Comparison of ENCODE assay signal across 29 cellular contexts in genomic region chr4:105950701-105951100, GRCh38. TPM values are rescaled to one million over a fixed set of nuclear protein-coding genes. Genes with fewer than 3 reads are reported as not detected.
"Had no signal": no experiment of that assay in that cellular context is flagged by ENCODE, and none has a peak within 500 bp of the region (broad histone marks: within the 10 kb centered on the region; RNA-seq: fewer than 3 reads in every experiment).

No MANE protein-coding gene starts in this region.

- H3K9me3 ChIP-seq: adrenal gland, SJCRH30 had no signal

- H3K36me3 ChIP-seq: adrenal gland had no signal

- H3K4me1 ChIP-seq: adrenal gland had no signal

- H3K4me1 Mint-ChIP-seq: activated CD4-positive, alpha-beta T cell treated with anti-CD3 and anti-CD28 coated beads for 36 hours; activated CD4-positive, alpha-beta T cell treated with anti-CD3 and anti-CD28 coated beads, Interleukin-2, amount 10 ng/mL, durations not matched to agents 7 days and 5 days had no signal

- H3K36me3 Mint-ChIP-seq: activated naive CD4-positive, alpha-beta T cell treated with anti-CD3 and anti-CD28 coated beads, Interleukin-2, amount 50 U/mL, for 72 hours had no signal

- H3K9me3 Mint-ChIP-seq: activated T-helper 2 cell treated with anti-CD3 and anti-CD28 coated beads, Interferon-gamma antibody, Interleukin-2, Interleukin-4, amounts not matched to agents 10 μg/mL and 5 μg/mL and 100 μg/mL, durations not matched to agents 14 hours and 24 hours and 36 hours; T-helper 1 cell treated with Interleukin-12 subunit alpha and Interleukin-12 subunit beta and Interleukin-4 antibody, amounts not matched to agents 30 μg/mL and 1 μg/mL, for 36 hours; T-helper 2 cell treated with Interferon-gamma antibody and Interleukin-4, amounts not matched to agents 5 μg/mL and 100 μg/mL, for 36 hours had no signal

- H3K27me3 ChIP-seq: adrenal gland, SJCRH30 had no signal

- H3K4me3 Mint-ChIP-seq: activated CD4-positive, alpha-beta T cell treated with anti-CD3 and anti-CD28 coated beads for 36 hours; activated CD4-positive, alpha-beta T cell treated with anti-CD3 and anti-CD28 coated beads, Interleukin-2, amount 10 ng/mL, durations not matched to agents 7 days and 5 days; activated CD8-positive, alpha-beta T cell treated with anti-CD3 and anti-CD28 coated beads, Interleukin-2, amount 10 ng/mL, durations not matched to agents 7 days and 5 days; activated T-cell treated with anti-CD3 and anti-CD28 coated beads, Interleukin-2, amount 50 U/mL, for 24 hours; brain; T-helper 1 cell treated with Interleukin-12 subunit alpha and Interleukin-12 subunit beta and Interleukin-4 antibody, amounts not matched to agents 30 μg/mL and 1 μg/mL, for 36 hours; T-helper 2 cell treated with Interferon-gamma antibody and Interleukin-4, amounts not matched to agents 5 μg/mL and 100 μg/mL, for 36 hours had no signal

- ATAC-seq: activated CD4-positive, alpha-beta T cell treated with anti-CD3 and anti-CD28 coated beads for 36 hours; activated CD4-positive, CD25-positive, alpha-beta regulatory T cell treated with anti-CD3 and anti-CD28 coated beads, Interleukin-2, amount 50 U/mL, for 24 hours; activated CD8-positive, alpha-beta T cell treated with anti-CD3 and anti-CD28 coated beads, Interleukin-2, amount 10 ng/mL, durations not matched to agents 7 days and 5 days; K562; Panc1 had no signal

- H3K27me3 Mint-ChIP-seq: activated CD4-positive, alpha-beta T cell treated with anti-CD3 and anti-CD28 coated beads, Interleukin-2, amount 10 ng/mL, durations not matched to agents 7 days and 5 days; brain had no signal

- DNase-seq: activated CD4-positive, alpha-beta T cell treated with anti-CD3 and anti-CD28 coated beads for 36 hours; activated CD4-positive, alpha-beta T cell treated with anti-CD3 and anti-CD28 coated beads, Interleukin-2, amount 10 ng/mL, durations not matched to agents 7 days and 5 days; activated CD4-positive, alpha-beta T cell treated with anti-CD3 and anti-CD28 coated beads, Interleukin-2, amount 50 U/mL, for 48 hours; activated CD8-positive, alpha-beta T cell treated with anti-CD3 and anti-CD28 coated beads, Interleukin-2, amount 10 ng/mL, durations not matched to agents 7 days and 5 days; activated gamma-delta T cell; activated naive CD4-positive, alpha-beta T cell treated with Interleukin-2 at 50 U/mL for 16 hours; activated T-cell treated with anti-CD3 and anti-CD28 coated beads, Interleukin-2, amount 50 U/mL, for 24 hours; adrenal gland; caudate nucleus; NCI-H1092 treated with DMSO at 0.1 percent for 48 hours; NCI-H1694; NCI-H1930; NCI-H446; NCI-H510A treated with DMSO at 0.1 percent for 48 hours; NCI-H526 treated with DMSO at 0.1 percent for 48 hours; NCI-H82; SHP77 had no signal

- H3K27ac Mint-ChIP-seq: activated CD4-positive, alpha-beta T cell treated with anti-CD3 and anti-CD28 coated beads for 36 hours; activated CD4-positive, alpha-beta T cell treated with anti-CD3 and anti-CD28 coated beads, Interleukin-2, amount 10 ng/mL, durations not matched to agents 7 days and 5 days; activated CD8-positive, alpha-beta T cell treated with anti-CD3 and anti-CD28 coated beads, Interleukin-2, amount 10 ng/mL, durations not matched to agents 7 days and 5 days; activated naive CD4-positive, alpha-beta T cell treated with anti-CD3 and anti-CD28 coated beads, Interleukin-2, amount 50 U/mL, for 72 hours; activated T-cell treated with anti-CD3 and anti-CD28 coated beads, Interleukin-2, amount 50 U/mL, for 24 hours; activated T-helper 2 cell treated with anti-CD3 and anti-CD28 coated beads, Interferon-gamma antibody, Interleukin-2, Interleukin-4, amounts not matched to agents 10 μg/mL and 5 μg/mL and 100 μg/mL, durations not matched to agents 14 hours and 24 hours and 36 hours; brain; T-helper 1 cell treated with Interleukin-12 subunit alpha and Interleukin-12 subunit beta and Interleukin-4 antibody, amounts not matched to agents 30 μg/mL and 1 μg/mL, for 36 hours; T-helper 2 cell treated with Interferon-gamma antibody and Interleukin-4, amounts not matched to agents 5 μg/mL and 100 μg/mL, for 36 hours had no signal

- H3K4me3 ChIP-seq: adrenal gland, K562, SJCRH30, SK-N-MC had no signal

- H3K27ac ChIP-seq: adrenal gland, SJCRH30, SK-N-MC had no signal

RNA-seq across cellular contexts. Expression of gene NPNT, which starts 55.4 kb away (rescaled TPM):
- total RNA-seq: activated CD4-positive, alpha-beta T cell treated with anti-CD3 and anti-CD28 coated beads for 36 hours; activated CD4-positive, alpha-beta T cell treated with anti-CD3 and anti-CD28 coated beads, Interleukin-2, amount 10 ng/mL, durations not matched to agents 7 days and 5 days; activated CD8-positive, alpha-beta T cell treated with anti-CD3 and anti-CD28 coated beads, Interleukin-2, amount 10 ng/mL, durations not matched to agents 7 days and 5 days; IMR-90; RPMI7951 had no signal
- polyA plus RNA-seq: IMR-90, K562 had no signal
